In the genomic region with DNA sequence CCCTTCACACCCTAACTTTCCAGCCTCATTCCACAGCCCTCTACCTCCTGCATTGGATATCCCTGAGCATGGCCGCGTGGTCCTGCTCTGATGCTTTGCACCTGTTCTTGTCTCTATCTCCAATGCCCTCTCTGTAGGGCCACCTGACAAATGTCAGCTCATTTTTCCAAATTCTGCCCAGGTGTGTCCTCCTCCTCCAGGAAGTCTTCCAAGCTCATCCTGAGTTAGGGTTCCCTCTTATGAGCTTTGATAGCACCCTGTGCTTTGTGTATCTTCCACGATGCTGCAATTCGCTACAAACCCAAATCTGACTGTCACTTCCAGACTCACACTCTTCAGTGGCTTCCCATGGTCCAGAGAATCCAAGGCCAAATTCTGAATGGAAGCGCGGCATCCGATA, we compare ENCODE assay signal across 25 cellular contexts.
"Had no signal": no experiment of that assay in that cellular context is flagged by ENCODE, and none has a peak within 500 bp of the region (broad histone marks: within the 10 kb centered on the region; RNA-seq: fewer than 3 reads in every experiment).

No MANE protein-coding gene starts in this region.

- H3K27ac ChIP-seq: coronary artery, dorsolateral prefrontal cortex, esophagus squamous epithelium, gastrocnemius medialis, heart right ventricle, left lung, lower lobe of right lung had no signal

- H3K4me1 ChIP-seq: esophagus squamous epithelium, gastrocnemius medialis, heart right ventricle, left lung, lower lobe of right lung had no signal

- DNase-seq: dermis blood vessel endothelial cell; dorsolateral prefrontal cortex; effector CD4-positive, alpha-beta T cell; effector memory CD4-positive, alpha-beta T cell; esophagus squamous epithelium; foreskin fibroblast; foreskin melanocyte; gastrocnemius medialis; glutamatergic neuron; head of caudate nucleus; heart right ventricle; hippocampal formation; left cardiac atrium; left lung; left ventricle myocardium superior; lower lobe of right lung; mesenchymal stem cell; mucosa of descending colon; naive B cell had no signal

- H3K36me3 Mint-ChIP-seq: mesothelial cell of epicardium, naive B cell had no signal

- ATAC-seq: gastrocnemius medialis, heart right ventricle, left cardiac atrium, left lung, left ventricle myocardium superior, lower lobe of right lung had no signal

- H3K9me3 ChIP-seq: esophagus squamous epithelium, gastrocnemius medialis, left lung, lower lobe of right lung, mucosa of descending colon had no signal

- H3K4me3 ChIP-seq: coronary artery, dorsolateral prefrontal cortex, esophagus squamous epithelium, gastrocnemius medialis, heart right ventricle, left lung, lower lobe of right lung, mucosa of descending colon had no signal

- H3K4me3 Mint-ChIP-seq: mesothelial cell of epicardium, naive B cell had no signal

- H3K27ac Mint-ChIP-seq: mesothelial cell of epicardium had no signal

- H3K36me3 ChIP-seq: esophagus squamous epithelium, gastrocnemius medialis, heart right ventricle, left lung, lower lobe of right lung had no signal

- FAIRE-seq: colon, endothelial cell of umbilical vein, islet of Langerhans, keratinocyte had no signal
